ENCODE assay signal across 13 cellular contexts in the genomic region with DNA sequence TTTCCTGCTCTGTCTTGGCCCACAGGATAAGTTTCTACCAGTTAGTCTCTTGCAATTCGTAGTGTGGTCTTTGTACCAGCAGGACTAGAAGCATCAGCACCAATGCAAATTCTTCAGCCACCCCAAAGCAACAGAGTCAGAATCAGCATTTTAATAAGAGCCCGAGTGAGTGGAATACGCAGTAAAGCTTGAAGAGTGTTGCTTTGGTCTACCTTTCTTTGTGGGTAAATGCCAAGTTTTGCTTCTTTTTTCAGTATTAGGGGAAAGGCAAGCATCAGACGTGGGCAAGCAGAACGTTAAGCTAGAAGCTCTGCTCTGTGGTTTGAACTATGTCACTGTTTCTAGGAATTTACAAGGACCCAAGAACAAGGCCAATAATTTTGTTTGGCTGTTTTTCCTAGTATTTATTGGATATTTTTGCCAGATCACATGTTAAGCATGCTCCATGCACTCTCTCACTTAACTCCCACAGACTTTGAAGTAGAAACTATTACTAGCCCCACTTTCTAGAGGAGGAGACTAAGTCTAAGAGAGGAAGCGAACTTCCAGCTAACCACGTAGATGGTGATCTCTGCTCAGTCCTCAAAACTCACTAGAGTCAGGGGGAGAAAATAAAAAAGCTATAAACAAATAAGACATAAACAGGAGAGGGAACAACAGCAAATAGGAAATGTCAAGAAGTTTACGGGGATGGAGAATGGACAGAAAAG.
A peak's percentile ranks its signal among the peaks of the same experiment; 100 is the strongest.
DNase-seq lines count a peak whose midpoint lies in the region; ATAC-seq and TF ChIP-seq lines count a peak whose summit lies in the region.
"Had no signal": no experiment of that assay in that cellular context is flagged by ENCODE, and none has a peak within 500 bp of the region (broad histone marks: within the 10 kb centered on the region; RNA-seq: fewer than 3 reads in every experiment).

No MANE protein-coding gene starts in this region.

- TF ChIP-seq CTCF in neural progenitor cell (IDR thresholded peaks at IDR 0.05): no peak

- H4K20me1 ChIP-seq in neural progenitor cell (ENCODE audit: low read depth): no peaks in the 10 kb centered on the region

- H3K4me1 Mint-ChIP-seq in neural progenitor cell: peaks cover 44% of the 10 kb centered on the region

- no peaks in the 10 kb centered on the region for H3F3A ChIP-seq in neural progenitor cell (ENCODE audit: low read depth)

- no peak overlapping the region for H3K27ac ChIP-seq in neural progenitor cell
- no peak overlapping the region for H3K27ac ChIP-seq in SJCRH30
- H3K27ac ChIP-seq: brain microvascular endothelial cell, right lobe of liver, SJSA1 had no signal

- ATAC-seq in GM18511 (IDR thresholded peaks at IDR 0.05; ENCODE audit: unreplicated experiment) (peak; percentile 47), GM21423 (IDR thresholded peaks at IDR 0.05; ENCODE audit: unreplicated experiment) (peak; percentile 45), HG03521 (IDR thresholded peaks at IDR 0.05; ENCODE audit: unreplicated experiment) (peak; percentile 39)
- ATAC-seq: left cardiac atrium, natural killer cell had no signal

- DNase-seq in neural progenitor cell (ENCODE audit: low spot score) (no peak), NCI-H2171 (lab: John Stamatoyannopoulos, UW) (no peak), H7 (no peak), SJCRH30 (no peak)
- DNase-seq: brain microvascular endothelial cell, Calu3, left cardiac atrium, natural killer cell, right lobe of liver had no signal

- H3K36me3 ChIP-seq in neural progenitor cell (no peaks in the 10 kb centered on the region), H7 (replicated peaks; ENCODE audit: control insufficient read depth, insufficient read depth, low read length) (no peaks in the 10 kb centered on the region), SJCRH30 (no peaks in the 10 kb centered on the region)
- H3K36me3 ChIP-seq: brain microvascular endothelial cell, right lobe of liver, SJSA1 had no signal

- no peak overlapping the region for H3K4me3 ChIP-seq in neural progenitor cell
- H3K4me3 ChIP-seq in H7 (ENCODE audit: insufficient read depth, low read depth, low read length): no peak overlapping the region
- H3K4me3 ChIP-seq in SJCRH30: no peak overlapping the region
- H3K4me3 ChIP-seq: right lobe of liver, SJSA1 had no signal

- H3K4me2 ChIP-seq in neural progenitor cell: no peak overlapping the region

- H2AFZ ChIP-seq in neural progenitor cell (replicated peaks): no peak overlapping the region

- H3K4me1 ChIP-seq in neural progenitor cell (peaks cover 10% of the 10 kb centered on the region), SJCRH30 (no peaks in the 10 kb centered on the region)

- H3K36me3 Mint-ChIP-seq in neural progenitor cell: no peaks in the 10 kb centered on the region
- H3K36me3 Mint-ChIP-seq: natural killer cell had no signal

- H3K9me3 ChIP-seq in neural progenitor cell (ENCODE audit: low read depth) (no peaks in the 10 kb centered on the region), SJCRH30 (replicated peaks) (no peaks in the 10 kb centered on the region)
- H3K9me3 ChIP-seq: right lobe of liver, SJSA1 had no signal

- H3K9ac ChIP-seq in neural progenitor cell: no peak overlapping the region

- no peaks in the 10 kb centered on the region for H3K27me3 ChIP-seq in neural progenitor cell
- H3K27me3 ChIP-seq in H7 (ENCODE audit: control insufficient read depth, insufficient read depth, low read length): no peaks in the 10 kb centered on the region
- H3K27me3 ChIP-seq in SJCRH30: no peaks in the 10 kb centered on the region
- H3K27me3 ChIP-seq: brain microvascular endothelial cell, right lobe of liver, SJSA1 had no signal

- H3K79me2 ChIP-seq in neural progenitor cell (ENCODE audit: low read depth): no peaks in the 10 kb centered on the region

- no peak overlapping the region for H3K4me3 Mint-ChIP-seq in neural progenitor cell
- H3K4me3 Mint-ChIP-seq: natural killer cell had no signal

- H3K27me3 Mint-ChIP-seq in neural progenitor cell (ENCODE audit: insufficient read depth, low read depth): peaks cover 8% of the 10 kb centered on the region

- no peaks in the 10 kb centered on the region for H3K9me3 Mint-ChIP-seq in neural progenitor cell
- H3K9me3 Mint-ChIP-seq: natural killer cell had no signal

- H3K27ac Mint-ChIP-seq in neural progenitor cell: peak overlapping the region; percentile 55
- H3K27ac Mint-ChIP-seq: natural killer cell had no signal
